21 cellular contexts compared by ENCODE assay signal in genomic region chr2:56357655-56358295, GRCh38.
DNase-seq lines count a peak whose midpoint lies in the region; ATAC-seq, FAIRE-seq and TF ChIP-seq lines count a peak whose summit lies in the region.
"Had no signal": no experiment of that assay in that cellular context is flagged by ENCODE, and none has a peak within 500 bp of the region (broad histone marks: within the 10 kb centered on the region; RNA-seq: fewer than 3 reads in every experiment).

No MANE protein-coding gene starts in this region.

- H3K4me3 ChIP-seq in A549 (no peak overlapping the region), prostate gland (no peak overlapping the region)
- H3K4me3 ChIP-seq: cardiac muscle cell, lung, PC-9, SJSA1, upper lobe of right lung had no signal

- no peaks in the 10 kb centered on the region for H3K27me3 ChIP-seq in prostate gland (replicated peaks; ENCODE audit: insufficient read depth)
- H3K27me3 ChIP-seq: cardiac muscle cell, SJSA1, upper lobe of right lung had no signal

- H3K9me3 ChIP-seq in A549, result no peaks in the 10 kb centered on the region
- H3K9me3 ChIP-seq in prostate gland, result no peaks in the 10 kb centered on the region
- H3K9me3 ChIP-seq: SJSA1, upper lobe of right lung had no signal

- intact Hi-C loops in prostate gland (cut with DNase I), result no loop called here

- H3K4me1 ChIP-seq in A549, result no peaks in the 10 kb centered on the region
- no peaks in the 10 kb centered on the region for H3K4me1 ChIP-seq in prostate gland (replicated peaks)
- H3K4me1 ChIP-seq: SJSA1, upper lobe of right lung had no signal

- no peaks in the 10 kb centered on the region for H3K36me3 ChIP-seq in prostate gland
- H3K36me3 ChIP-seq: cardiac muscle cell, SJSA1, upper lobe of right lung had no signal

- WGBS in A549 (ENCODE audit: missing lambda C conversion rate), result 57% methylated on average over 3 of the region's 3 CpGs
- WGBS in prostate gland, result 93% methylated on average over 3 of the region's 3 CpGs

- TF ChIP-seq POLR2A in A549 (IDR thresholded peaks at IDR 0.05; ENCODE audit: low read length) (no peak), prostate gland (IDR thresholded peaks at IDR 0.05) (no peak)

- FAIRE-seq in A549 (lab: Jason Lieb, UNC), result no peak

- POLR2A ChIA-PET in A549 (lab: Yijun Ruan, JAX) (interaction anchor here (0.6 kb wide), 1 partner anchor 289 kb away, joined by 4 read pairs; no protein-coding TSS in a partner anchor), GM10248 (lab: Yijun Ruan, JAX) (no interaction called here)

- no peak for TF ChIP-seq RAD21 in A549 (conservative IDR thresholded peaks at IDR 0.05 in 1 of 2, IDR thresholded peaks at IDR 0.05 in 1 of 2)

- TF ChIP-seq CTCF in A549 (IDR thresholded peaks at IDR 0.05) (no peak), GM10248 (IDR thresholded peaks at IDR 0.05; ENCODE audit: control extremely low read depth, extremely low read depth, low read depth, missing control alignments) (no peak), prostate gland (IDR thresholded peaks at IDR 0.05) (no peak)

- ATAC-seq in A549, result no peak
- ATAC-seq: activated CD4-positive, CD25-positive, alpha-beta regulatory T cell treated with anti-CD3 and anti-CD28 coated beads, Interleukin-2, amount 50 U/mL, for 24 hours; sciatic nerve; upper lobe of right lung had no signal

- no peak overlapping the region for H3K27ac ChIP-seq in A549
- H3K27ac ChIP-seq in prostate gland, result no peak overlapping the region
- H3K27ac ChIP-seq: cardiac muscle cell, PC-9, SJSA1, upper lobe of right lung had no signal

- no peak overlapping the region for H3K4me2 ChIP-seq in A549
- H3K4me2 ChIP-seq: PC-9 had no signal

- TF ChIP-seq EP300 in A549 (IDR thresholded peaks at IDR 0.05), result no peak

- DNase-seq in A549 (ENCODE audit: low read depth in 1 of 2, low spot score in 1 of 2) (no peak), H4 (ENCODE audit: low spot score) (peak; percentile 8), NCI-H2171 (lab: John Stamatoyannopoulos, UW) (peak; percentile 78), cerebellar cortex (ENCODE audit: low spot score) (peak; percentile 80), GM10248 (ENCODE audit: extremely low spot score) (no peak), prostate gland (ENCODE audit: low spot score) (no peak)
- no peak for DNase-seq in effector CD8-positive, alpha-beta T cell (lab: John Stamatoyannopoulos, UW)
- no peak for DNase-seq in activated CD4-positive, alpha-beta T cell treated with anti-CD3 and anti-CD28 coated beads, Interleukin-2, amount 50 U/mL, for 48 hours
- DNase-seq: CD4-positive, CD25-positive, alpha-beta regulatory T cell; effector CD4-positive, alpha-beta T cell; immature natural killer cell; NCI-H187; NCI-H82; PC-9; stimulated activated CD4-positive, alpha-beta T cell treated with anti-CD3 and anti-CD28 coated beads, Interleukin-2, amount 100 ng/mL, for 24 hours; upper lobe of right lung had no signal

- CTCF ChIA-PET in A549 (lab: Yijun Ruan, JAX), result no interaction called here
- CTCF ChIA-PET in GM10248 (lab: Yijun Ruan, JAX), result no interaction called here

TF ChIP-seq in A549, 52 proteins besides CTCF, POLR2A, EP300 and RAD21:
- TF ChIP-seq RCOR1 (IDR thresholded peaks at IDR 0.05; ENCODE audit: low read depth, low read length) (no peak), USF2 (IDR thresholded peaks at IDR 0.05) (peak; percentile 45)

Comparison
In these comparisons a context has a peak if more than half of its experiments do, and no peak if none do; other contexts are left out.
1. DNase-seq: peak in H4 (single experiment), NCI-H2171 (single experiment) and cerebellar cortex (single experiment); none in A549 (0 of 2), GM10248 (single experiment), effector CD8-positive, alpha-beta T cell (single experiment), prostate gland (single experiment) and activated CD4-positive, alpha-beta T cell treated with anti-CD3 and anti-CD28 coated beads, Interleukin-2, amount 50 U/mL, for 48 hours (0 of 2).